Comparison of ENCODE assay signal across 1 cellular context in the genomic region with DNA sequence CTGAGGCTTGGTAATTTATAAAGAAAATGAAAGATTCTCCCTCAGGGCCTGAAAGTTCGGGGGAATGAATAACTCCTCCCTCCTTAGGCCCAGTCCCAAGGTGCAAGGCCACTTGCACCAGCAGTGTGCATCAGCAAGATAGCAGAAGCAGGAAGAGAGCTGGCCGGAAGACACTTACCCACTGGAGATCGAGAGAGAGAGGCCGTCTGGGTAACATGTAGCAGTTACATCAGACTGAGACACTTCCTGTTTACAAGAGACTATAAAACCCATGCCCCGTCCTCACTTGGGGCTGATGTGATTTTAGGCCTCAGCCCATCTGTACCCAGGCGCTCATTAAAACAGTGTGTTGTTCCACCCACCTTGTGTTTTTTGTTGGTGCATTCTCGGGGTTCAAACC.
TF ChIP-seq lines count a peak whose summit lies in the region.

No MANE protein-coding gene starts in this region.

TF ChIP-seq in HepG2, 621 proteins besides CTCF, POLR2A, EP300 and RAD21 (continued from another document):
- TF ChIP-seq, protein P1, sequence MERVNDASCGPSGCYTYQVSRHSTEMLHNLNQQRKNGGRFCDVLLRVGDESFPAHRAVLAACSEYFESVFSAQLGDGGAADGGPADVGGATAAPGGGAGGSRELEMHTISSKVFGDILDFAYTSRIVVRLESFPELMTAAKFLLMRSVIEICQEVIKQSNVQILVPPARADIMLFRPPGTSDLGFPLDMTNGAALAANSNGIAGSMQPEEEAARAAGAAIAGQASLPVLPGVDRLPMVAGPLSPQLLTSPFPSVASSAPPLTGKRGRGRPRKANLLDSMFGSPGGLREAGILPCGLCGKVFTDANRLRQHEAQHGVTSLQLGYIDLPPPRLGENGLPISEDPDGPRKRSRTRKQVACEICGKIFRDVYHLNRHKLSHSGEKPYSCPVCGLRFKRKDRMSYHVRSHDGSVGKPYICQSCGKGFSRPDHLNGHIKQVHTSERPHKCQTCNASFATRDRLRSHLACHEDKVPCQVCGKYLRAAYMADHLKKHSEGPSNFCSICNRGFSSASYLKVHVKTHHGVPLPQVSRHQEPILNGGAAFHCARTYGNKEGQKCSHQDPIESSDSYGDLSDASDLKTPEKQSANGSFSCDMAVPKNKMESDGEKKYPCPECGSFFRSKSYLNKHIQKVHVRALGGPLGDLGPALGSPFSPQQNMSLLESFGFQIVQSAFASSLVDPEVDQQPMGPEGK (CRISPR knock-in tag; IDR thresholded peaks at IDR 0.05): no peak
- TF ChIP-seq, protein P2, sequence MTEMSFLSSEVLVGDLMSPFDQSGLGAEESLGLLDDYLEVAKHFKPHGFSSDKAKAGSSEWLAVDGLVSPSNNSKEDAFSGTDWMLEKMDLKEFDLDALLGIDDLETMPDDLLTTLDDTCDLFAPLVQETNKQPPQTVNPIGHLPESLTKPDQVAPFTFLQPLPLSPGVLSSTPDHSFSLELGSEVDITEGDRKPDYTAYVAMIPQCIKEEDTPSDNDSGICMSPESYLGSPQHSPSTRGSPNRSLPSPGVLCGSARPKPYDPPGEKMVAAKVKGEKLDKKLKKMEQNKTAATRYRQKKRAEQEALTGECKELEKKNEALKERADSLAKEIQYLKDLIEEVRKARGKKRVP (CRISPR knock-in tag; IDR thresholded peaks at IDR 0.05): 0 out of 4 replicates have a peak, but pooled peaks of 1 of the 2 experiments have one; percentile 23
